Comparison of ENCODE assay signal across 22 cellular contexts in the genomic region with DNA sequence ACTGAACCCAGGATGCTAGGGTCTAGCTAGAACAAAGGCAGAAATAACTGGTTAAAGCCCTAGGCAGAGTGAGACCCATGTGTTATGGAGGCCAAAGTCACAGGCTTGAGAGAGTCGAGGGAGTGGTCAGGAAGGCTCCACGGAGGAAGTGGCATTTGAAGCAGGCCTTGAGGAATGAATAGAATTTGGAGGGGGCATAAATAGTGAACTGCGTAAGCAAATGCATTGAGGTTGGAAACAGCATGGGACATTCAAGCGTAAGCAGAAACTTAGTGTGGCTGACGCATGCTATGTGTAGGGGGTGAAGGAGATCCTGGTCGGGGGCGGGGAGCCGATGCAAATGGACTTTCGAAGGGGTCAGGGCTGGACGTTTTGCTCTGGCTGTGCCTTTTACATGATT. TPM values are rescaled to one million over a fixed set of nuclear protein-coding genes. Genes with fewer than 3 reads are reported as not detected.
A peak's percentile ranks its signal among the peaks of the same experiment; 100 is the strongest.
DNase-seq lines count a peak whose midpoint lies in the region; ATAC-seq and TF ChIP-seq lines count a peak whose summit lies in the region.
"Had no signal": no experiment of that assay in that cellular context is flagged by ENCODE, and none has a peak within 500 bp of the region (broad histone marks: within the 10 kb centered on the region; RNA-seq: fewer than 3 reads in every experiment).

No MANE protein-coding gene starts in this region.

- H3K14ac ChIP-seq in mesenchymal stem cell (ENCODE audit: low read length in 2 of 2), result no peak overlapping the region

- ATAC-seq in activated naive CD8-positive, alpha-beta T cell treated with anti-CD3 and anti-CD28 coated beads, Interleukin-2, amount 10 ng/mL, durations not matched to agents 7 days and 5 days (ENCODE audit: low read depth), result no peak
- ATAC-seq in activated naive CD8-positive, alpha-beta T cell treated with anti-CD3 and anti-CD28 coated beads, Interleukin-2, amount 50 U/mL, for 24 hours, result no peak
- ATAC-seq in central memory CD8-positive, alpha-beta T cell (replicated peaks; ENCODE audit: extremely low read depth, poor library complexity, severe bottlenecking), result no peak
- ATAC-seq in HG02610 (IDR thresholded peaks at IDR 0.05; ENCODE audit: unreplicated experiment) (no peak), GM21786 (IDR thresholded peaks at IDR 0.05; ENCODE audit: unreplicated experiment) (no peak)
- ATAC-seq: PC-3 had no signal

- no peak overlapping the region for H3K23ac ChIP-seq in mesenchymal stem cell (ENCODE audit: low read length in 2 of 2)

- H3K4me1 Mint-ChIP-seq in activated naive CD8-positive, alpha-beta T cell treated with anti-CD3 and anti-CD28 coated beads, Interleukin-2, amount 10 ng/mL, durations not matched to agents 7 days and 5 days, result peaks cover 66% of the 10 kb centered on the region
- peaks cover 25% of the 10 kb centered on the region for H3K4me1 Mint-ChIP-seq in activated naive CD8-positive, alpha-beta T cell treated with anti-CD3 and anti-CD28 coated beads, Interleukin-2, amount 50 U/mL, for 24 hours
- H3K4me1 Mint-ChIP-seq in central memory CD8-positive, alpha-beta T cell, result peaks cover 25% of the 10 kb centered on the region

- no peak overlapping the region for H3K4me3 Mint-ChIP-seq in activated naive CD8-positive, alpha-beta T cell treated with anti-CD3 and anti-CD28 coated beads, Interleukin-2, amount 10 ng/mL, durations not matched to agents 7 days and 5 days
- H3K4me3 Mint-ChIP-seq in activated naive CD8-positive, alpha-beta T cell treated with anti-CD3 and anti-CD28 coated beads, Interleukin-2, amount 50 U/mL, for 24 hours, result no peak overlapping the region
- no peak overlapping the region for H3K4me3 Mint-ChIP-seq in central memory CD8-positive, alpha-beta T cell
- H3K4me3 Mint-ChIP-seq: CD4-positive, CD25-positive, alpha-beta regulatory T cell; H9; HFFc6; IgD-negative memory B cell had no signal

- H3K4me3 ChIP-seq in mesenchymal stem cell (ENCODE audit: insufficient read depth in 1 of 2, low read depth in 1 of 2, low read length in 2 of 2), result no peak overlapping the region
- H3K4me3 ChIP-seq in adrenal gland, result no peak overlapping the region
- H3K4me3 ChIP-seq: BLaER1 had no signal

- no peak for DNase-seq in activated naive CD8-positive, alpha-beta T cell treated with anti-CD3 and anti-CD28 coated beads, Interleukin-2, amount 10 ng/mL, durations not matched to agents 7 days and 5 days
- no peak for DNase-seq in activated naive CD8-positive, alpha-beta T cell treated with anti-CD3 and anti-CD28 coated beads, Interleukin-2, amount 50 U/mL, for 24 hours
- DNase-seq in central memory CD8-positive, alpha-beta T cell (ENCODE audit: low spot score in 2 of 2), result no peak
- DNase-seq in mesenchymal stem cell (no peak), NCI-H510A (lab: John Stamatoyannopoulos, UW) (no peak), adrenal gland (no peak)
- DNase-seq: CD4-positive, CD25-positive, alpha-beta regulatory T cell; HFFc6; Karpas-422; NCI-H1436; NCI-H187 treated with DMSO at 0.1 percent for 48 hours; NCI-H2171 treated with DMSO at 0.1 percent for 48 hours; NCI-H345; NCI-H524; NCI-H774; PC-3; SK-N-SH had no signal

- H4K91ac ChIP-seq in mesenchymal stem cell (ENCODE audit: low read length), result no peak overlapping the region

- H3K27ac ChIP-seq in mesenchymal stem cell (ENCODE audit: low read length, poor library complexity, severe bottlenecking) (no peak overlapping the region), adrenal gland (no peak overlapping the region)
- H3K27ac ChIP-seq: BLaER1 had no signal

- H3K9me3 Mint-ChIP-seq in activated naive CD8-positive, alpha-beta T cell treated with anti-CD3 and anti-CD28 coated beads, Interleukin-2, amount 10 ng/mL, durations not matched to agents 7 days and 5 days, result no peaks in the 10 kb centered on the region
- H3K9me3 Mint-ChIP-seq in activated naive CD8-positive, alpha-beta T cell treated with anti-CD3 and anti-CD28 coated beads, Interleukin-2, amount 50 U/mL, for 24 hours, result no peaks in the 10 kb centered on the region
- H3K9me3 Mint-ChIP-seq in central memory CD8-positive, alpha-beta T cell, result no peaks in the 10 kb centered on the region
- H3K9me3 Mint-ChIP-seq: CD4-positive, CD25-positive, alpha-beta regulatory T cell; H9; HFFc6; IgD-negative memory B cell had no signal

- H3K36me3 ChIP-seq in mesenchymal stem cell (ENCODE audit: control insufficient read depth in 1 of 2, insufficient read depth in 2 of 2, low read depth in 1 of 2, low read length in 2 of 2) (peaks cover 15 to 21% of the 10 kb centered on the region in 2 experiments), adrenal gland (replicated peaks in 1 of 2) (no peaks in the 10 kb centered on the region)
- H3K36me3 ChIP-seq: BLaER1 had no signal

- no peak for TF ChIP-seq CTCF in adrenal gland (IDR thresholded peaks at IDR 0.05)

- TF ChIP-seq POLR2A in adrenal gland (IDR thresholded peaks at IDR 0.05), result no peak

- H2BK15ac ChIP-seq in mesenchymal stem cell (ENCODE audit: low read depth, poor library complexity, severe bottlenecking), result no peak overlapping the region

- H3K4me2 ChIP-seq in mesenchymal stem cell (ENCODE audit: low read length, poor library complexity, severe bottlenecking), result no peak overlapping the region
- H3K4me2 ChIP-seq: BLaER1, SK-N-SH had no signal

- H2BK120ac ChIP-seq in mesenchymal stem cell (ENCODE audit: low read depth, low read length), result no peak overlapping the region

- peak overlapping the region; percentile 76 for H2AK5ac ChIP-seq in mesenchymal stem cell (ENCODE audit: low read length, severe bottlenecking)

- peak overlapping the region; percentile 39 for H2BK5ac ChIP-seq in mesenchymal stem cell (ENCODE audit: low read depth, low read length, poor library complexity, severe bottlenecking)

- H3K27me3 Mint-ChIP-seq in activated naive CD8-positive, alpha-beta T cell treated with anti-CD3 and anti-CD28 coated beads, Interleukin-2, amount 10 ng/mL, durations not matched to agents 7 days and 5 days, result no peaks in the 10 kb centered on the region
- H3K27me3 Mint-ChIP-seq in activated naive CD8-positive, alpha-beta T cell treated with anti-CD3 and anti-CD28 coated beads, Interleukin-2, amount 50 U/mL, for 24 hours, result no peaks in the 10 kb centered on the region
- no peaks in the 10 kb centered on the region for H3K27me3 Mint-ChIP-seq in central memory CD8-positive, alpha-beta T cell
- H3K27me3 Mint-ChIP-seq: IgD-negative memory B cell had no signal

- H3K4me1 ChIP-seq in mesenchymal stem cell (ENCODE audit: control insufficient read depth, insufficient read depth, low read depth, low read length) (peaks cover 39% of the 10 kb centered on the region), adrenal gland (replicated peaks in 1 of 2) (peaks cover 6 to 14% of the 10 kb centered on the region in 2 donors)

- no peak overlapping the region for H3K18ac ChIP-seq in mesenchymal stem cell (ENCODE audit: low read depth in 1 of 2, low read length in 2 of 2)

- H3K4ac ChIP-seq in mesenchymal stem cell (ENCODE audit: low read depth in 1 of 2, low read length in 2 of 2), result no peak overlapping the region

- no peak overlapping the region for H3K9ac ChIP-seq in mesenchymal stem cell (ENCODE audit: low read length)
- H3K9ac ChIP-seq: BLaER1, SK-N-SH had no signal

- intact Hi-C loops in adrenal gland (cut with DNase I), result loop anchor here in 1 of 2 donors (10.0 kb wide), 1 partner anchor 522 kb away; no protein-coding TSS in a partner anchor

- H4K8ac ChIP-seq in mesenchymal stem cell (ENCODE audit: low read length), result no peak overlapping the region

- H3K27me3 ChIP-seq in mesenchymal stem cell (ENCODE audit: control insufficient read depth in 1 of 2, insufficient read depth in 1 of 2, low read length in 2 of 2) (no peaks in the 10 kb centered on the region), adrenal gland (no peaks in the 10 kb centered on the region)
- H3K27me3 ChIP-seq: BLaER1 had no signal

- no peaks in the 10 kb centered on the region for H3K9me3 ChIP-seq in mesenchymal stem cell (ENCODE audit: control insufficient read depth, low read length)
- no peaks in the 10 kb centered on the region for H3K9me3 ChIP-seq in adrenal gland (replicated peaks in 1 of 3)
- H3K9me3 ChIP-seq: BLaER1, SK-N-SH had no signal

- POLR2A ChIA-PET in activated naive CD8-positive, alpha-beta T cell treated with anti-CD3 and anti-CD28 coated beads, Interleukin-2, amount 10 ng/mL, durations not matched to agents 7 days and 5 days (lab: Charles Lee), result interaction anchor here (1.3 kb wide), 1 partner anchor 12 kb away, joined by 4 read pairs; a partner anchor contains a TSS

- peaks cover 16% of the 10 kb centered on the region for H3K36me3 Mint-ChIP-seq in activated naive CD8-positive, alpha-beta T cell treated with anti-CD3 and anti-CD28 coated beads, Interleukin-2, amount 10 ng/mL, durations not matched to agents 7 days and 5 days
- H3K36me3 Mint-ChIP-seq in activated naive CD8-positive, alpha-beta T cell treated with anti-CD3 and anti-CD28 coated beads, Interleukin-2, amount 50 U/mL, for 24 hours (ENCODE audit: low read depth), result no peaks in the 10 kb centered on the region
- H3K36me3 Mint-ChIP-seq in central memory CD8-positive, alpha-beta T cell (ENCODE audit: insufficient read depth), result no peaks in the 10 kb centered on the region
- H3K36me3 Mint-ChIP-seq: IgD-negative memory B cell had no signal

- peaks cover 23% of the 10 kb centered on the region for H3K79me1 ChIP-seq in mesenchymal stem cell (replicated peaks; ENCODE audit: low read length, poor library complexity, severe bottlenecking)

- H3K27ac Mint-ChIP-seq in activated naive CD8-positive, alpha-beta T cell treated with anti-CD3 and anti-CD28 coated beads, Interleukin-2, amount 10 ng/mL, durations not matched to agents 7 days and 5 days, result peak overlapping the region; percentile 18
- no peak overlapping the region for H3K27ac Mint-ChIP-seq in activated naive CD8-positive, alpha-beta T cell treated with anti-CD3 and anti-CD28 coated beads, Interleukin-2, amount 50 U/mL, for 24 hours
- peak overlapping the region; percentile 49 for H3K27ac Mint-ChIP-seq in central memory CD8-positive, alpha-beta T cell (ENCODE audit: low read depth)
- H3K27ac Mint-ChIP-seq: CD4-positive, CD25-positive, alpha-beta regulatory T cell; H9; HFFc6; IgD-negative memory B cell had no signal

- H2BK12ac ChIP-seq in mesenchymal stem cell (ENCODE audit: low read length in 2 of 2), result no peak overlapping the region

- WGBS in mesenchymal stem cell, result 89% methylated on average over 10 of the region's 10 CpGs
- 89 to 93% (median 91%) methylated on average over 10 of the region's 10 CpGs for WGBS in adrenal gland, 4 donors

- no peak overlapping the region for H2AFZ ChIP-seq in mesenchymal stem cell (ENCODE audit: low read depth, low read length)

RNA-seq across cellular contexts. Expression of a gene that starts 11.5 kb away (rescaled TPM):
- 10 to 100 TPM; 16.5 to 16.6 TPM for total RNA-seq in activated naive CD8-positive, alpha-beta T cell treated with anti-CD3 and anti-CD28 coated beads, Interleukin-2, amount 10 ng/mL, durations not matched to agents 7 days and 5 days
- polyA plus RNA-seq in mesenchymal stem cell (2013, experiment 1 of 2), result 4.2 TPM
- 3.2 TPM for polyA plus RNA-seq in mesenchymal stem cell (2013, experiment 2 of 2)
- 10 to 100 TPM in 5 of 8 donors, 1 to 10 TPM in 3; 5.1 to 18.9 (median 11.2) TPM for total RNA-seq in adrenal gland
- polyA plus RNA-seq in adrenal gland, result 10 to 100 TPM in 1 of 3 donors, 1 to 10 TPM in 2; 2.3 to 14.7 (median 7.8) TPM

RNA-seq across cellular contexts. Expression of a gene that starts 55.8 kb away (rescaled TPM):
- 100 to 1,000 TPM; 197 to 201 TPM for total RNA-seq in activated naive CD8-positive, alpha-beta T cell treated with anti-CD3 and anti-CD28 coated beads, Interleukin-2, amount 10 ng/mL, durations not matched to agents 7 days and 5 days
- 81.3 TPM for polyA plus RNA-seq in mesenchymal stem cell (2013, experiment 1 of 2)
- polyA plus RNA-seq in mesenchymal stem cell (2013, experiment 2 of 2), result 82.4 TPM
- total RNA-seq in adrenal gland, result 100 to 1,000 TPM; 105 to 176 (median 144) TPM
- polyA plus RNA-seq in adrenal gland, result 100 to 1,000 TPM in 1 of 3 donors, 10 to 100 TPM in 2; 55.3 to 245 (median 75.7) TPM
